In genomic region chr5:162990856-162991497, GRCh38 we compare ENCODE assay signal across 13 cellular contexts.
A peak's percentile ranks its signal among the peaks of the same experiment; 100 is the strongest.
DNase-seq lines count a peak whose midpoint lies in the region; ATAC-seq and TF ChIP-seq lines count a peak whose summit lies in the region.
"Had no signal": no experiment of that assay in that cellular context is flagged by ENCODE, and none has a peak within 500 bp of the region (broad histone marks: within the 10 kb centered on the region; RNA-seq: fewer than 3 reads in every experiment).

No MANE protein-coding gene starts in this region.

- no peaks in the 10 kb centered on the region for H3K9me3 ChIP-seq in thyroid gland

- TF ChIP-seq POLR2A in thyroid gland (IDR thresholded peaks at IDR 0.05): no peak

- H3K4me3 Mint-ChIP-seq in T-helper 2 cell treated with Interferon-gamma antibody and Interleukin-4, amounts not matched to agents 5 μg/mL and 100 μg/mL, for 36 hours: no peak overlapping the region
- H3K4me3 Mint-ChIP-seq: activated CD8-positive, alpha-beta T cell treated with anti-CD3 and anti-CD28 coated beads for 36 hours had no signal

- peaks cover 8 to 13% of the 10 kb centered on the region in 2 donors for H3K9me3 Mint-ChIP-seq in activated naive CD4-positive, alpha-beta T cell treated with anti-CD3 and anti-CD28 coated beads, Interleukin-2, amount 50 U/mL, for 72 hours
- H3K9me3 Mint-ChIP-seq in T-helper 2 cell treated with Interferon-gamma antibody and Interleukin-4, amounts not matched to agents 5 μg/mL and 100 μg/mL, for 36 hours: peaks cover 7% of the 10 kb centered on the region

- H3K4me1 Mint-ChIP-seq in T-helper 2 cell treated with Interferon-gamma antibody and Interleukin-4, amounts not matched to agents 5 μg/mL and 100 μg/mL, for 36 hours (ENCODE audit: low read depth): no peaks in the 10 kb centered on the region

- no peak overlapping the region for H3K9ac ChIP-seq in KMS-11

- H3K27me3 Mint-ChIP-seq in T-helper 2 cell treated with Interferon-gamma antibody and Interleukin-4, amounts not matched to agents 5 μg/mL and 100 μg/mL, for 36 hours (ENCODE audit: low read depth): no peaks in the 10 kb centered on the region
- H3K27me3 Mint-ChIP-seq: activated CD8-positive, alpha-beta T cell treated with anti-CD3 and anti-CD28 coated beads for 36 hours had no signal

- peak overlapping the region; percentile 48 for H3K4me2 ChIP-seq in KMS-11

- TF ChIP-seq CTCF in KMS-11 (conservative IDR thresholded peaks at IDR 0.05; ENCODE audit: low read depth, low read length): no peak
- TF ChIP-seq CTCF in thyroid gland (IDR thresholded peaks at IDR 0.05): no peak

- intact Hi-C loops in thyroid gland (cut with DNase I): no loop called here

- no peak overlapping the region for H2AFZ ChIP-seq in KMS-11 (ENCODE audit: low read depth)

- H3K27me3 ChIP-seq in KMS-11 (ENCODE audit: insufficient read depth, low read depth) (no peaks in the 10 kb centered on the region), thyroid gland (no peaks in the 10 kb centered on the region)

- H3K27ac ChIP-seq in KMS-11 (peak overlapping the region; percentile 9; the same call in 1 of the 2 replicates), thyroid gland (no peak overlapping the region)

- H3K4me3 ChIP-seq in KMS-11 (IDR thresholded peaks at IDR 0.05; ENCODE audit: insufficient read depth, low read depth, low read length): no peak overlapping the region
- H3K4me3 ChIP-seq in thyroid gland (replicated peaks in 1 of 3): no peak overlapping the region

- WGBS in thyroid gland, 2 donors: 75 to 77% methylated on average over 2 of the region's 2 CpGs

- no peak overlapping the region for H3K27ac Mint-ChIP-seq in activated naive CD4-positive, alpha-beta T cell treated with anti-CD3 and anti-CD28 coated beads, Interleukin-2, amount 50 U/mL, for 72 hours
- H3K27ac Mint-ChIP-seq in T-helper 2 cell treated with Interferon-gamma antibody and Interleukin-4, amounts not matched to agents 5 μg/mL and 100 μg/mL, for 36 hours: no peak overlapping the region
- H3K27ac Mint-ChIP-seq: activated CD8-positive, alpha-beta T cell treated with anti-CD3 and anti-CD28 coated beads for 36 hours had no signal

- DNase-seq in NCI-H774 (lab: John Stamatoyannopoulos, UW) (no peak), thyroid gland (no peak)
- no peak for DNase-seq in activated naive CD4-positive, alpha-beta T cell treated with anti-CD3 and anti-CD28 coated beads, Interleukin-2, amount 50 U/mL, for 72 hours (ENCODE audit: low spot score in 2 of 2)
- no peak for DNase-seq in T-helper 2 cell treated with Interferon-gamma antibody and Interleukin-4, amounts not matched to agents 5 μg/mL and 100 μg/mL, for 36 hours (ENCODE audit: low spot score)
- DNase-seq: activated CD8-positive, alpha-beta T cell treated with anti-CD3 and anti-CD28 coated beads for 36 hours; activated naive CD4-positive, alpha-beta T cell; NCI-H226; right cardiac atrium; RPMI8226 had no signal

- peak; percentile 81 for ATAC-seq in GM18873 (IDR thresholded peaks at IDR 0.05; ENCODE audit: low FRiP score, unreplicated experiment)
- peak; percentile 72 for ATAC-seq in GM21528 (IDR thresholded peaks at IDR 0.05; ENCODE audit: low FRiP score, unreplicated experiment)
- peak; percentile 82 for ATAC-seq in HG03045 (IDR thresholded peaks at IDR 0.05; ENCODE audit: unreplicated experiment)
- ATAC-seq in activated naive CD4-positive, alpha-beta T cell treated with anti-CD3 and anti-CD28 coated beads, Interleukin-2, amount 50 U/mL, for 72 hours: no peak
- ATAC-seq: activated CD8-positive, alpha-beta T cell treated with anti-CD3 and anti-CD28 coated beads for 36 hours; right cardiac atrium had no signal

- no peaks in the 10 kb centered on the region for H4K20me1 ChIP-seq in KMS-11 (ENCODE audit: insufficient read depth)

- H3K79me2 ChIP-seq in KMS-11 (ENCODE audit: insufficient read depth, low read depth): no peaks in the 10 kb centered on the region

- no peaks in the 10 kb centered on the region for H3K36me3 Mint-ChIP-seq in activated naive CD4-positive, alpha-beta T cell treated with anti-CD3 and anti-CD28 coated beads, Interleukin-2, amount 50 U/mL, for 72 hours
- H3K36me3 Mint-ChIP-seq in T-helper 2 cell treated with Interferon-gamma antibody and Interleukin-4, amounts not matched to agents 5 μg/mL and 100 μg/mL, for 36 hours (ENCODE audit: low read depth): no peaks in the 10 kb centered on the region

- H3K36me3 ChIP-seq in KMS-11 (ENCODE audit: insufficient read depth): no peaks in the 10 kb centered on the region
- H3K36me3 ChIP-seq in thyroid gland: no peaks in the 10 kb centered on the region

- H3K4me1 ChIP-seq in KMS-11 (ENCODE audit: low read depth, poor library complexity, severe bottlenecking): peaks cover 49% of the 10 kb centered on the region
- no peaks in the 10 kb centered on the region for H3K4me1 ChIP-seq in thyroid gland

Comparison
In these comparisons a context has a peak if more than half of its experiments do, and no peak if none do; other contexts are left out.
1. ATAC-seq: peak in GM18873 (single experiment), GM21528 (single experiment) and HG03045 (single experiment); none in activated naive CD4-positive, alpha-beta T cell treated with anti-CD3 and anti-CD28 coated beads, Interleukin-2, amount 50 U/mL, for 72 hours (0 of 2).